In genomic region chr2:64456298-64456697, GRCh38 we compare ENCODE assay signal across 21 cellular contexts. TPM values are rescaled to one million over a fixed set of nuclear protein-coding genes. Genes with fewer than 3 reads are reported as not detected.
DNase-seq lines count a peak whose midpoint lies in the region; ATAC-seq and TF ChIP-seq lines count a peak whose summit lies in the region.
"Had no signal": no experiment of that assay in that cellular context is flagged by ENCODE, and none has a peak within 500 bp of the region (broad histone marks: within the 10 kb centered on the region; RNA-seq: fewer than 3 reads in every experiment).

No MANE protein-coding gene starts in this region.

- H3K4me3 ChIP-seq in body of pancreas (no peak overlapping the region), upper lobe of right lung (peak overlapping the region; percentile 61), Caco-2 (ENCODE audit: low read depth, low read length) (no peak overlapping the region), uterus (no peak overlapping the region)
- H3K4me3 ChIP-seq: MG63 had no signal

- ATAC-seq in body of pancreas (no peak), upper lobe of right lung (no peak)
- ATAC-seq in naive thymus-derived CD8-positive, alpha-beta T cell, result no peak

- H3K27ac ChIP-seq in body of pancreas, result no peak overlapping the region
- no peak overlapping the region for H3K27ac ChIP-seq in upper lobe of right lung
- H3K27ac ChIP-seq in uterus, result no peak overlapping the region

- POLR2A ChIA-PET in naive thymus-derived CD8-positive, alpha-beta T cell (lab: Charles Lee), result no interaction called here
- POLR2A ChIA-PET in Caco-2 (lab: Charles Lee), result no interaction called here

- H3K9me3 ChIP-seq in body of pancreas (no peaks in the 10 kb centered on the region), upper lobe of right lung (no peaks in the 10 kb centered on the region), Caco-2 (no peaks in the 10 kb centered on the region), uterus (no peaks in the 10 kb centered on the region)
- H3K9me3 ChIP-seq: MG63, vagina had no signal

- CTCF ChIA-PET in Caco-2 (lab: Charles Lee), result interaction anchor here (1.0 kb wide), 2 partner anchors 66 to 126 kb away, joined by 4 to 5 read pairs; no protein-coding TSS in a partner anchor

- H3K27me3 Mint-ChIP-seq in activated naive CD8-positive, alpha-beta T cell, result no peaks in the 10 kb centered on the region
- peaks cover 8% of the 10 kb centered on the region for H3K27me3 Mint-ChIP-seq in activated naive CD8-positive, alpha-beta T cell treated with anti-CD3 and anti-CD28 coated beads for 36 hours
- peaks cover 0 to 5% (median 2%) of the 10 kb centered on the region in 5 donors for H3K27me3 Mint-ChIP-seq in naive thymus-derived CD8-positive, alpha-beta T cell
- H3K27me3 Mint-ChIP-seq in Caco-2 (ENCODE audit: insufficient read depth, unreplicated experiment), result no peaks in the 10 kb centered on the region

- peak overlapping the region; percentile 13 for H3K4me3 Mint-ChIP-seq in activated naive CD8-positive, alpha-beta T cell
- H3K4me3 Mint-ChIP-seq in activated naive CD8-positive, alpha-beta T cell treated with anti-CD3 and anti-CD28 coated beads for 36 hours, result no peak overlapping the region
- peak overlapping the region in 6 of 10 donors; percentile 4 to 83 (median 28) for H3K4me3 Mint-ChIP-seq in naive thymus-derived CD8-positive, alpha-beta T cell
- no peak overlapping the region for H3K4me3 Mint-ChIP-seq in Caco-2 (ENCODE audit: unreplicated experiment)

- H3K27ac Mint-ChIP-seq in activated naive CD8-positive, alpha-beta T cell, result no peak overlapping the region
- H3K27ac Mint-ChIP-seq in activated naive CD8-positive, alpha-beta T cell treated with anti-CD3 and anti-CD28 coated beads for 36 hours, result no peak overlapping the region
- peak overlapping the region in 1 of 10 donors; percentile 65 for H3K27ac Mint-ChIP-seq in naive thymus-derived CD8-positive, alpha-beta T cell
- H3K27ac Mint-ChIP-seq in Caco-2 (ENCODE audit: unreplicated experiment), result no peak overlapping the region

- TF ChIP-seq POLR2A in body of pancreas (IDR thresholded peaks at IDR 0.05), result no peak
- no peak for TF ChIP-seq POLR2A in uterus (IDR thresholded peaks at IDR 0.05)

- BruUV-seq in Caco-2 (replicated peaks; lab: Mats Ljungman, UMichigan), result no TSS peak

- H3K27me3 ChIP-seq in body of pancreas (no peaks in the 10 kb centered on the region), upper lobe of right lung (no peaks in the 10 kb centered on the region), Caco-2 (replicated peaks; ENCODE audit: control insufficient read depth, insufficient read depth, low read length) (no peaks in the 10 kb centered on the region), uterus (no peaks in the 10 kb centered on the region)
- H3K27me3 ChIP-seq: MG63, vagina had no signal

- 62 to 66% methylated on average over 6 of the region's 6 CpGs for WGBS in body of pancreas, 2 donors

- H3K36me3 Mint-ChIP-seq in activated naive CD8-positive, alpha-beta T cell, result no peaks in the 10 kb centered on the region
- peaks cover 9% of the 10 kb centered on the region for H3K36me3 Mint-ChIP-seq in activated naive CD8-positive, alpha-beta T cell treated with anti-CD3 and anti-CD28 coated beads for 36 hours
- H3K36me3 Mint-ChIP-seq in naive thymus-derived CD8-positive, alpha-beta T cell, result no peaks in the 10 kb centered on the region
- H3K36me3 Mint-ChIP-seq in Caco-2 (ENCODE audit: insufficient read depth, unreplicated experiment), result peaks cover 19% of the 10 kb centered on the region

- intact Hi-C loops in body of pancreas (cut with DNase I) (no loop called here), upper lobe of right lung (cut with DNase I) (no loop called here), Caco-2 (cut with micrococcal nuclease; ENCODE audit: unreplicated experiment) (loop anchor here (10.0 kb wide), 1 partner anchor 121 kb away; no protein-coding TSS in a partner anchor), uterus (cut with DNase I; ENCODE audit: low total_unique reads) (no loop called here)

- H3K4me1 ChIP-seq in body of pancreas (peaks cover 32% of the 10 kb centered on the region), upper lobe of right lung (peaks cover 13% of the 10 kb centered on the region), Caco-2 (peaks cover 11% of the 10 kb centered on the region), uterus (peaks cover 0 to 6% of the 10 kb centered on the region in 2 donors)

- H3K36me3 ChIP-seq in body of pancreas (replicated peaks in 1 of 2; ENCODE audit: insufficient read depth in 1 of 2, low read depth in 2 of 2) (peaks cover 0 to 2% of the 10 kb centered on the region in 2 donors), upper lobe of right lung (peaks cover 33% of the 10 kb centered on the region), Caco-2 (ENCODE audit: control insufficient read depth, insufficient read depth, low read length) (no peaks in the 10 kb centered on the region; the same call in 1 of the 2 replicates), uterus (no peaks in the 10 kb centered on the region)

- DNase-seq in activated naive CD8-positive, alpha-beta T cell treated with anti-CD3 and anti-CD28 coated beads for 36 hours, result no peak
- DNase-seq in body of pancreas (peak; percentile 26 to 50 (median 40)), upper lobe of right lung (peak; percentile 75), Caco-2 (no peak), uterus (no peak), NCI-H2171 treated with DMSO at 0.1 percent for 48 hours (lab: John Stamatoyannopoulos, UW) (no peak)
- no peak for DNase-seq in naive thymus-derived CD8-positive, alpha-beta T cell
- DNase-seq: activated CD4-positive, alpha-beta T cell treated with anti-CD3 and anti-CD28 coated beads for 4 hours; activated CD8-positive, alpha-beta memory T cell treated with anti-CD3 and anti-CD28 coated beads for 24 hours; activated effector memory CD4-positive, alpha-beta T cell treated with anti-CD3 and anti-CD28 coated beads, Interleukin-2, amount 50 U/mL, for 16 hours; DMS79 treated with DMSO at 0.1 percent for 48 hours; effector CD4-positive, alpha-beta T cell; GF-D8; HCEC 1CT; MG63; NCI-H1417 treated with DMSO at 0.1 percent for 48 hours; NCI-H510A treated with DMSO at 0.1 percent for 48 hours; SHP77; stimulated activated naive CD4-positive, alpha-beta T cell treated with Interleukin-2 at 50 U/mL for 16 hours had no signal

- no peaks in the 10 kb centered on the region for H3K9me3 Mint-ChIP-seq in activated naive CD8-positive, alpha-beta T cell (ENCODE audit: low read depth)
- H3K9me3 Mint-ChIP-seq in activated naive CD8-positive, alpha-beta T cell treated with anti-CD3 and anti-CD28 coated beads for 36 hours, result no peaks in the 10 kb centered on the region
- no peaks in the 10 kb centered on the region for H3K9me3 Mint-ChIP-seq in naive thymus-derived CD8-positive, alpha-beta T cell
- no peaks in the 10 kb centered on the region for H3K9me3 Mint-ChIP-seq in Caco-2 (ENCODE audit: unreplicated experiment)

- TF ChIP-seq CTCF in body of pancreas (IDR thresholded peaks at IDR 0.05) (no peak), upper lobe of right lung (IDR thresholded peaks at IDR 0.05) (no peak), Caco-2 (IDR thresholded peaks at IDR 0.05; ENCODE audit: insufficient read depth in 1 of 2, low read depth in 1 of 2, low read length in 1 of 2, severe bottlenecking in 1 of 2, unreplicated experiment in 1 of 2) (no peak), uterus (IDR thresholded peaks at IDR 0.05) (no peak)

- peaks cover 7% of the 10 kb centered on the region for H3K4me1 Mint-ChIP-seq in activated naive CD8-positive, alpha-beta T cell (ENCODE audit: low read depth)
- peaks cover 12% of the 10 kb centered on the region for H3K4me1 Mint-ChIP-seq in activated naive CD8-positive, alpha-beta T cell treated with anti-CD3 and anti-CD28 coated beads for 36 hours
- H3K4me1 Mint-ChIP-seq in naive thymus-derived CD8-positive, alpha-beta T cell, result peaks cover 0 to 8% (median 4%) of the 10 kb centered on the region in 4 donors
- H3K4me1 Mint-ChIP-seq in Caco-2 (ENCODE audit: low read depth, unreplicated experiment), result peaks cover 11% of the 10 kb centered on the region

RNA-seq across cellular contexts. Expression of gene LGALSL, which starts 2.3 kb away (rescaled TPM):
- total RNA-seq in activated naive CD8-positive, alpha-beta T cell treated with anti-CD3 and anti-CD28 coated beads for 36 hours, result 1 to 10 TPM; 4.0 to 4.1 TPM
- total RNA-seq in body of pancreas (1 to 10 TPM; 1.3 to 8.6 TPM), upper lobe of right lung (43.2 TPM), Caco-2 (2022) (36.9 and 37.2 TPM in 2 replicates), uterus (10 to 100 TPM in 2 of 4 donors, 1 to 10 TPM in 2; 6.8 to 30.0 (median 15.5) TPM)
- under 1 TPM; 0.73 to 0.93 TPM for total RNA-seq in naive thymus-derived CD8-positive, alpha-beta T cell
- polyA plus RNA-seq in naive thymus-derived CD8-positive, alpha-beta T cell, result 1 to 10 TPM in 1 of 3 donors, under 1 TPM in 2; 0.32 to 1.4 (median 0.32) TPM

Comparison
In these comparisons a context has a peak if more than half of its experiments do, and no peak if none do; other contexts are left out.
1. H3K4me3 Mint-ChIP-seq: peak in activated naive CD8-positive, alpha-beta T cell (single experiment) and naive thymus-derived CD8-positive, alpha-beta T cell (6 of 10); none in activated naive CD8-positive, alpha-beta T cell treated with anti-CD3 and anti-CD28 coated beads for 36 hours (single experiment) and Caco-2 (single experiment).
2. DNase-seq: peak in body of pancreas (4 of 4) and upper lobe of right lung (single experiment); none in activated naive CD8-positive, alpha-beta T cell treated with anti-CD3 and anti-CD28 coated beads for 36 hours (single experiment), naive thymus-derived CD8-positive, alpha-beta T cell (0 of 10), Caco-2 (0 of 2), uterus (0 of 2) and NCI-H2171 treated with DMSO at 0.1 percent for 48 hours (single experiment).